ENCODE assay signal across 17 cellular contexts in the genomic region with DNA sequence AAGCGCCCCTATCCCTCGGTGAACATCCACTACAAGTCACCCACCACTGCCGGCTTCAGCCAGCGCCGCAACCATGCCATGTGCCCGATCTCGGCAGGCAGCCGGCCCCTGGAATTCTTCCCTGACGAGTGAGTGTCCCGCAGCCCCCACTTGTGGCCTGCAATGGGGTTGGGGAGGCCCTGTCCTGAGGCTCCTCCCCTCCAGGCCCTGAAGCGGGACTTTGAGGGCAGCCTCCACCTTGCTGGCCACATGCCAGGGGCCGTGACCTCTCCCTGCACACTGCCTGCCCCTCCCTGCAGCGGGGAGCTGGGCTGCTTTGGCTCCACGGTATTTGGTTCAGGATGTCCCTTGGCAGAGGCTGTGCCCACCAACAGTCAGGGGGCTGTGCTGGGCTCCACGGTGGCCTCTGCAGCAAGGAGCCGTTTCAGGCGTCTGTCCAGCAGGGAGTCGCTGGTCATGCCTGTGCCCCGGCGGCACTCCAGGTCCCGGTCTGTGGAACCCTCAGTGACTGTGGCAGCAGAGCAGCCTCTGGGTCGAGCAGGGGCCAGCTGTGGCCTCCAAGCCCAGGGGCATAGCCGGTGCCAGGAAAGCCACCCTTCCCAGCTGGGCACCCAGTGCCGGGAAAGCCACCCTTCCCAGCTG. TPM values are rescaled to one million over a fixed set of nuclear protein-coding genes. Genes with fewer than 3 reads are reported as not detected.
DNase-seq lines count a peak whose midpoint lies in the region; ATAC-seq and TF ChIP-seq lines count a peak whose summit lies in the region.
"Had no signal": no experiment of that assay in that cellular context is flagged by ENCODE, and none has a peak within 500 bp of the region (broad histone marks: within the 10 kb centered on the region; RNA-seq: fewer than 3 reads in every experiment).

No MANE protein-coding gene starts in this region.

- ATAC-seq in Panc1 (peak; percentile 1; the same call in 1 of the 2 replicates), esophagus mucosa (peak; percentile 1), GM21447 (IDR thresholded peaks at IDR 0.05; ENCODE audit: unreplicated experiment) (no peak)
- ATAC-seq: PC-3, SK-N-SH treated with all-trans-retinoic acid at 6 μM for 48 hours had no signal

- in situ Hi-C loops in Panc1 (cut with HindIII; ENCODE audit: low pct_unique_long_range_greater_than_20kb, low sequenced_read_pairs), result no loop called here

- H3K4me1 ChIP-seq in Panc1 (ENCODE audit: control insufficient read depth, insufficient read depth, low read length) (no peaks in the 10 kb centered on the region), esophagus muscularis mucosa (peaks cover 0 to 10% (median 8%) of the 10 kb centered on the region in 4 donors)

- no peaks in the 10 kb centered on the region for H3K9me3 ChIP-seq in Panc1 (ENCODE audit: control insufficient read depth, insufficient read depth, low read depth, low read length)
- no peaks in the 10 kb centered on the region for H3K9me3 ChIP-seq in esophagus muscularis mucosa

- TF ChIP-seq POLR2A in esophagus muscularis mucosa (IDR thresholded peaks at IDR 0.05; ENCODE audit: low read depth), result no peak

- H3K27ac ChIP-seq in Panc1 (ENCODE audit: low read length) (no peak overlapping the region), esophagus muscularis mucosa (replicated peaks in 1 of 4) (no peak overlapping the region)

- DNase-seq in H7 (peak; percentile 81), Panc1 (ENCODE audit: low read depth, low spot score) (no peak), retina (peak; percentile 22), HEK293T (ENCODE audit: extremely low spot score) (no peak), esophagus muscularis mucosa (ENCODE audit: extremely low spot score) (no peak)
- no peak for DNase-seq in stimulated activated CD4-positive, alpha-beta T cell treated with anti-CD3 and anti-CD28 coated beads, Interleukin-12 subunit alpha, Interleukin-12 subunit beta, amount 100 ng/mL, for 4 hours
- DNase-seq: ACHN; CD4-positive, alpha-beta memory T cell; DND-41; GDM1; NCI-H226; NCI-H526 treated with DMSO at 0.1 percent for 48 hours; PC-3; SHP77 had no signal

- no peak for TF ChIP-seq EP300 in esophagus muscularis mucosa (IDR thresholded peaks at IDR 0.05)

- intact Hi-C loops in Panc1 (cut with micrococcal nuclease; ENCODE audit: unreplicated experiment) (no loop called here), esophagus muscularis mucosa (cut with DNase I) (no loop called here)

- no peak overlapping the region for H3K4me3 ChIP-seq in H7 (ENCODE audit: insufficient read depth, low read depth, low read length)
- no peak overlapping the region for H3K4me3 ChIP-seq in Panc1 (ENCODE audit: low read depth in 2 of 2, low read length in 2 of 2)
- no peak overlapping the region for H3K4me3 ChIP-seq in esophagus muscularis mucosa

- no peaks in the 10 kb centered on the region for H3K27me3 ChIP-seq in H7 (ENCODE audit: control insufficient read depth, insufficient read depth, low read length)
- H3K27me3 ChIP-seq in Panc1 (ENCODE audit: control insufficient read depth, insufficient read depth, low read length), result no peaks in the 10 kb centered on the region
- no peaks in the 10 kb centered on the region for H3K27me3 ChIP-seq in esophagus muscularis mucosa

- CTCF ChIA-PET in Panc1 (lab: Charles Lee) (no interaction called here), HEK293T (lab: Yijun Ruan, JAX) (interaction anchor here (0.7 kb wide), 1 partner anchor 85 kb away, joined by 4 read pairs; the partner anchor contains the start of gene JPT2)

- 77% methylated on average over 16 of the region's 24 CpGs for WGBS in esophagus muscularis mucosa

- H3K36me3 ChIP-seq in H7 (replicated peaks; ENCODE audit: control insufficient read depth, insufficient read depth, low read length) (peaks cover 2% of the 10 kb centered on the region), Panc1 (ENCODE audit: control insufficient read depth, insufficient read depth, low read length) (no peaks in the 10 kb centered on the region; the same call in 1 of the 2 replicates), esophagus muscularis mucosa (peaks cover 44 to 100% (median 97%) of the 10 kb centered on the region in 4 donors)

- BruUV-seq in Panc1 (replicated peaks; lab: Mats Ljungman, UMichigan), result no TSS peak

- POLR2A ChIA-PET in Panc1 (lab: Charles Lee), result no interaction called here
- POLR2A ChIA-PET in HEK293T (lab: Yijun Ruan, JAX), result no interaction called here

- TF ChIP-seq CTCF in Panc1 (IDR thresholded peaks at IDR 0.05) (no peak), esophagus muscularis mucosa (IDR thresholded peaks at IDR 0.05) (no peak)

TF ChIP-seq in HEK293T, 16 proteins besides CTCF, POLR2A, EP300 and RAD21:
- TF ChIP-seq ELF4 (IDR thresholded peaks at IDR 0.05) (no peak), TARDBP (IDR thresholded peaks at IDR 0.05) (no peak), FOXM1 (IDR thresholded peaks at IDR 0.05; ENCODE audit: borderline replicate concordance) (no peak), ARNT (IDR thresholded peaks at IDR 0.05) (no peak)

RNA-seq across cellular contexts. Expression of gene NME3, which starts 8.3 kb away (rescaled TPM):
- 147 and 179 TPM in 2 replicates for total RNA-seq in H7 (2014; rRNA removed; shearing (Covaris generic))
- total RNA-seq in Panc1 (2021; ENCODE audit: unreplicated experiment) (117 TPM), esophagus mucosa (29.6 TPM), esophagus muscularis mucosa (100 to 1,000 TPM in 1 of 4 donors, 10 to 100 TPM in 3; 64.8 to 101 (median 83.7) TPM)
- 233 TPM for polyA plus RNA-seq in Panc1 (2012; ENCODE audit: insufficient read length)

RNA-seq across cellular contexts. Expression of gene EME2, which starts 9.6 kb away (rescaled TPM):
- 12.7 and 15.3 TPM in 2 replicates for total RNA-seq in H7 (2014; rRNA removed; shearing (Covaris generic))
- total RNA-seq in Panc1 (2021; ENCODE audit: unreplicated experiment) (53.4 TPM), esophagus mucosa (13.0 TPM), esophagus muscularis mucosa (10 to 100 TPM in 1 of 4 donors, 1 to 10 TPM in 3; 5.5 to 10.4 (median 6.5) TPM)
- 37.7 TPM for polyA plus RNA-seq in Panc1 (2012; ENCODE audit: insufficient read length)

RNA-seq across cellular contexts. Expression of gene MRPS34, which starts 9.9 kb away (rescaled TPM):
- total RNA-seq in H7 (2014; rRNA removed; shearing (Covaris generic)), result 304 and 324 TPM in 2 replicates
- total RNA-seq in Panc1 (2021; ENCODE audit: unreplicated experiment) (187 TPM), esophagus mucosa (98.6 TPM), esophagus muscularis mucosa (10 to 100 TPM; 47.1 to 75.2 (median 64.2) TPM)
- 283 TPM for polyA plus RNA-seq in Panc1 (2012; ENCODE audit: insufficient read length)

RNA-seq across cellular contexts. Expression of gene SPSB3, which starts 19.4 kb away (rescaled TPM):
- total RNA-seq in H7 (2014; rRNA removed; shearing (Covaris generic)), result 43.3 and 60.4 TPM in 2 replicates
- total RNA-seq in Panc1 (2021; ENCODE audit: unreplicated experiment), result 23.0 TPM
- polyA plus RNA-seq in Panc1 (2012; ENCODE audit: insufficient read length), result 40.3 TPM
- 23.5 TPM for total RNA-seq in esophagus mucosa
- total RNA-seq in esophagus muscularis mucosa, result 100 to 1,000 TPM in 1 of 4 donors, 10 to 100 TPM in 3; 69.1 to 101 (median 78.6) TPM

RNA-seq across cellular contexts. Expression of gene NUBP2, which starts 19.8 kb away (rescaled TPM):
- total RNA-seq in H7 (2014; rRNA removed; shearing (Covaris generic)), result 138 and 152 TPM in 2 replicates
- 85.8 TPM for total RNA-seq in Panc1 (2021; ENCODE audit: unreplicated experiment)
- 114 TPM for polyA plus RNA-seq in Panc1 (2012; ENCODE audit: insufficient read length)
- 45.6 TPM for total RNA-seq in esophagus mucosa
- total RNA-seq in esophagus muscularis mucosa, result 10 to 100 TPM; 82.7 to 93.8 (median 87.6) TPM

Comparison
In these comparisons a context has a peak if more than half of its experiments do, and no peak if none do; other contexts are left out.
1. DNase-seq: peak in H7 (single experiment) and retina (single experiment); none in Panc1 (single experiment), HEK293T (single experiment), esophagus muscularis mucosa (single experiment) and stimulated activated CD4-positive, alpha-beta T cell treated with anti-CD3 and anti-CD28 coated beads, Interleukin-12 subunit alpha, Interleukin-12 subunit beta, amount 100 ng/mL, for 4 hours (single experiment).